Comparison of ENCODE assay signal across 9 cellular contexts in genomic region chr9:35923927-35924763, GRCh38. TPM values are rescaled to one million over a fixed set of nuclear protein-coding genes. Genes with fewer than 3 reads are reported as not detected.
DNase-seq lines count a peak whose midpoint lies in the region; ATAC-seq and TF ChIP-seq lines count a peak whose summit lies in the region.
"Had no signal": no experiment of that assay in that cellular context is flagged by ENCODE, and none has a peak within 500 bp of the region (broad histone marks: within the 10 kb centered on the region; RNA-seq: fewer than 3 reads in every experiment).

No MANE protein-coding gene starts in this region.

- H3K36me3 ChIP-seq in right atrium auricular region = no peaks in the 10 kb centered on the region

- TF ChIP-seq CTCF in right atrium auricular region (IDR thresholded peaks at IDR 0.05) = no peak

- peaks cover 0 to 27% of the 10 kb centered on the region in 2 donors for H3K4me1 ChIP-seq in right atrium auricular region

- no peak overlapping the region for H3K4me3 ChIP-seq in right atrium auricular region

- no peak for ATAC-seq in GM18909 (IDR thresholded peaks at IDR 0.05; ENCODE audit: poor library complexity, unreplicated experiment)
- no peak for ATAC-seq in GM19452 (IDR thresholded peaks at IDR 0.05; ENCODE audit: unreplicated experiment)

- DNase-seq in NCI-H2227 treated with DMSO at 0.1 percent for 48 hours (lab: John Stamatoyannopoulos, UW) = peak; percentile 6
- no peak for DNase-seq in NCI-H2227 (lab: John Stamatoyannopoulos, UW; ENCODE audit: unreplicated experiment)
- DNase-seq in activated naive CD4-positive, alpha-beta T cell treated with anti-CD3 and anti-CD28 coated beads, Interleukin-2, amount 50 U/mL, for 16 hours = peak; percentile 54
- peak; percentile 66 for DNase-seq in right atrium auricular region (ENCODE audit: low spot score)
- DNase-seq in stimulated activated CD4-positive, alpha-beta T cell treated with anti-CD3 and anti-CD28 coated beads, Interleukin-2, amount 100 ng/mL, for 24 hours = peak; percentile 54 to 58
- DNase-seq in 8988T = no peak
- DNase-seq: CD4-positive, CD25-positive, alpha-beta regulatory T cell had no signal

- no peaks in the 10 kb centered on the region for H3K27me3 ChIP-seq in right atrium auricular region

- peak overlapping the region; percentile 62 to 70 for H3K27ac ChIP-seq in right atrium auricular region

- no peaks in the 10 kb centered on the region for H3K9me3 ChIP-seq in right atrium auricular region

RNA-seq across cellular contexts. Expression of gene SPAAR, which starts 14.9 kb away (rescaled TPM):
- 1 to 10 TPM; 3.8 to 6.3 TPM for total RNA-seq in right atrium auricular region
- total RNA-seq: CD4-positive, CD25-positive, alpha-beta regulatory T cell had no signal

RNA-seq across cellular contexts. Expression of gene HRCT1, which starts 18.1 kb away (rescaled TPM):
- total RNA-seq in right atrium auricular region = 10 to 100 TPM in 1 of 2 donors, 1 to 10 TPM in 1; 4.9 to 12.5 TPM
- total RNA-seq: CD4-positive, CD25-positive, alpha-beta regulatory T cell had no signal

RNA-seq across cellular contexts. Expression of gene OR2S2, which starts 33.8 kb away (rescaled TPM):
- total RNA-seq in right atrium auricular region = not detected
- total RNA-seq: CD4-positive, CD25-positive, alpha-beta regulatory T cell had no signal

RNA-seq across cellular contexts. Expression of gene OR13J1, which starts 53.9 kb away (rescaled TPM):
- total RNA-seq in right atrium auricular region = not detected
- total RNA-seq: CD4-positive, CD25-positive, alpha-beta regulatory T cell had no signal

Comparison
In these comparisons a context has a peak if more than half of its experiments do, and no peak if none do; other contexts are left out.
1. DNase-seq: peak in NCI-H2227 treated with DMSO at 0.1 percent for 48 hours (single experiment), activated naive CD4-positive, alpha-beta T cell treated with anti-CD3 and anti-CD28 coated beads, Interleukin-2, amount 50 U/mL, for 16 hours (single experiment), right atrium auricular region (single experiment) and stimulated activated CD4-positive, alpha-beta T cell treated with anti-CD3 and anti-CD28 coated beads, Interleukin-2, amount 100 ng/mL, for 24 hours (2 of 2); none in NCI-H2227 (single experiment) and 8988T (single experiment).